6 cellular contexts compared by ENCODE assay signal in the genomic region with DNA sequence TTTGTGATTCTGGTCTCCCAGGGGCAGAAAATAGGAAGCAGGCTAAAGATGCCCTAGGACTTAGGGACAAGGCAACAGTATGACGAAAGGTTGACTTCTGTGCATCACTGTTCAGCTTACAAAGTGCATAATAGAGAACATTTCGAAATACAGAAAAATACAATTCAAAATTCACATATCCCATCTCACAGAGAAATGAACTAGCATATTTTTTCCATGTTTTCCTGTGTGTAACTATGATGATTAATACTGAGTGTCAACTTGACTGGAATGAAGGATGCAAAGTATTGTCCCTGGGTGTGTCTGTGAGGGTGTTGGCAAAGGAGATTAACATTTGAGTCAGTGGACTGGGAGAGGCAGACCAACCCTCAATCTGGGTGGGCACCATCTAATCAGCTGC.
DNase-seq lines count a peak whose midpoint lies in the region; ATAC-seq and TF ChIP-seq lines count a peak whose summit lies in the region.
"Not testable (repeated sequence)": the region's sequence is repeated elsewhere in the genome, so short reads cannot be mapped to it uniquely, and the experiment has no call there.

No MANE protein-coding gene starts in this region.

- not testable (repeated sequence) for H3K23ac ChIP-seq in neuronal stem cell (ENCODE audit: low read depth, low read length, poor library complexity)

- not testable (repeated sequence) for H3K4me2 ChIP-seq in GM23248 (ENCODE audit: unreplicated experiment); neuronal stem cell (ENCODE audit: insufficient read depth, low read length, poor library complexity, severe bottlenecking)
- peak overlapping the region; percentile 54 for H3K4me2 ChIP-seq in PC-3 (ENCODE audit: low read length)

- not testable (repeated sequence) for TF ChIP-seq CTCF in PC-3 (conservative IDR thresholded peaks at IDR 0.05; ENCODE audit: low read depth, low read length); MCF 10A (IDR thresholded peaks at IDR 0.05; ENCODE audit: unreplicated experiment); fibroblast of pulmonary artery (IDR thresholded peaks at IDR 0.05; ENCODE audit: low read length, missing control alignments)

- not testable (repeated sequence) for H2BK120ac ChIP-seq in neuronal stem cell (ENCODE audit: low read depth, low read length)

- not testable (repeated sequence) for H3K27ac ChIP-seq in GM23248; neuronal stem cell (replicated peaks; ENCODE audit: low read length)
- H3K27ac ChIP-seq in PC-3 (ENCODE audit: low read length) (peak overlapping the region; percentile 85), epithelial cell of prostate (peak overlapping the region; percentile 74)

- H3K9ac ChIP-seq in GM23248; neuronal stem cell (ENCODE audit: low read depth, low read length, poor library complexity): not testable (repeated sequence)
- peak overlapping the region; percentile 13 for H3K9ac ChIP-seq in PC-3 (ENCODE audit: low read length)

- not testable (repeated sequence) for H3K4me3 ChIP-seq in GM23248; PC-3 (ENCODE audit: low read length); fibroblast of pulmonary artery (replicated peaks; ENCODE audit: low read depth, low read length); neuronal stem cell (ENCODE audit: low read length in 2 of 2)

- not testable (repeated sequence) for H3K9me3 Mint-ChIP-seq in MCF 10A (ENCODE audit: unreplicated experiment)

- not testable (repeated sequence) for H3K18ac ChIP-seq in neuronal stem cell (ENCODE audit: low read length)

- CTCF ChIA-PET in PC-3 (lab: Charles Lee): not testable (repeated sequence)
- CTCF ChIA-PET in MCF 10A (lab: Yijun Ruan, JAX): interaction anchor here (2.9 kb wide), 1 partner anchor 32 kb away, joined by 6 read pairs; no protein-coding TSS in a partner anchor

- H3F3A ChIP-seq in GM23248 (ENCODE audit: insufficient read depth); PC-3 (ENCODE audit: low read length, unreplicated experiment): not testable (repeated sequence)

- H3K4me1 Mint-ChIP-seq in MCF 10A (ENCODE audit: insufficient read depth, unreplicated experiment): peaks cover 14% of the 10 kb centered on the region

- POLR2A ChIA-PET in PC-3 (lab: Charles Lee; ENCODE audit: unreplicated experiment); MCF 10A (lab: Yijun Ruan, JAX): not testable (repeated sequence)

- WGBS in GM23248 (ENCODE audit: low coverage in 1 of 2, low lambda C conversion rate in 2 of 2, missing lambda C conversion rate in 2 of 2), 2 experiments: 13 to 25% methylated on average over 2 of the region's 2 CpGs
- no CpG with 5 or more reads among the region's 2 CpGs for WGBS in neuronal stem cell (ENCODE audit: extremely low coverage in 2 of 2, insufficient read length in 2 of 2, insufficient replicate concordance in 1 of 2), 2 donors

- not testable (repeated sequence) for H3K4me1 ChIP-seq in GM23248 (ENCODE audit: insufficient read depth); neuronal stem cell (ENCODE audit: control insufficient read depth in 2 of 2, insufficient read depth in 1 of 2, low read depth in 1 of 2, low read length in 2 of 2)
- peaks cover 33% of the 10 kb centered on the region for H3K4me1 ChIP-seq in PC-3 (ENCODE audit: insufficient read depth, low read length)

- H2BK15ac ChIP-seq in neuronal stem cell (ENCODE audit: low read length): not testable (repeated sequence)

- H3K36me3 Mint-ChIP-seq in MCF 10A (ENCODE audit: insufficient read depth, unreplicated experiment): not testable (repeated sequence)

- H3K9me3 ChIP-seq in GM23248 (ENCODE audit: low read depth); PC-3 (ENCODE audit: low read length); neuronal stem cell (replicated peaks in 1 of 2; ENCODE audit: control insufficient read depth in 2 of 2, insufficient read depth in 1 of 2, low read depth in 1 of 2, low read length in 2 of 2): not testable (repeated sequence)

- peak overlapping the region; percentile 53 for H3K27ac Mint-ChIP-seq in MCF 10A (ENCODE audit: low read depth, unreplicated experiment)

- not testable (repeated sequence) for H2BK12ac ChIP-seq in neuronal stem cell (ENCODE audit: low read length)

- in situ Hi-C loops in GM23248 (cut with MboI): not testable (repeated sequence)

- peak; percentile 43 for DNase-seq in GM23248
- peak; percentile 73 for DNase-seq in PC-3
- DNase-seq in MCF 10A (ENCODE audit: unreplicated experiment): peak; percentile 6
- DNase-seq in epithelial cell of prostate (ENCODE audit: low read depth, low spot score); neuronal stem cell (ENCODE audit: low spot score): not testable (repeated sequence)
- DNase-seq in fibroblast of pulmonary artery (ENCODE audit: low read depth): peak; percentile 12

- not testable (repeated sequence) for H2AFZ ChIP-seq in GM23248; neuronal stem cell (ENCODE audit: low read length)
- H2AFZ ChIP-seq in PC-3 (ENCODE audit: low read length): peak overlapping the region; percentile 44

- H3K9me2 ChIP-seq in GM23248 (ENCODE audit: insufficient read depth); PC-3 (replicated peaks; ENCODE audit: low read length): not testable (repeated sequence)

- not testable (repeated sequence) for H2AK5ac ChIP-seq in neuronal stem cell (ENCODE audit: low read depth, low read length)

- H3K27me3 ChIP-seq in GM23248 (replicated peaks; ENCODE audit: insufficient read depth); PC-3 (ENCODE audit: low read length); neuronal stem cell (ENCODE audit: control insufficient read depth in 3 of 3, insufficient read depth in 3 of 3, low read depth in 1 of 3, low read length in 3 of 3): not testable (repeated sequence)

- peak overlapping the region; percentile 85 for H3K4ac ChIP-seq in neuronal stem cell (ENCODE audit: low read length)

- H3K79me2 ChIP-seq in GM23248 (ENCODE audit: insufficient read depth); PC-3 (ENCODE audit: low read length): not testable (repeated sequence)

- not testable (repeated sequence) for H3K14ac ChIP-seq in neuronal stem cell (ENCODE audit: low read length)

- not testable (repeated sequence) for BruUV-seq in PC-3 (replicated peaks; lab: Mats Ljungman, UMichigan); MCF 10A (replicated peaks; lab: Mats Ljungman, UMichigan)

- H3K27me3 Mint-ChIP-seq in MCF 10A (ENCODE audit: insufficient read depth, unreplicated experiment): not testable (repeated sequence)

- not testable (repeated sequence) for H3K79me1 ChIP-seq in neuronal stem cell (ENCODE audit: low read depth, low read length)

- H3K4me3 Mint-ChIP-seq in MCF 10A (ENCODE audit: unreplicated experiment): not testable (repeated sequence)

- H4K91ac ChIP-seq in neuronal stem cell (ENCODE audit: low read depth, low read length, poor library complexity): not testable (repeated sequence)

- H2BK5ac ChIP-seq in neuronal stem cell (ENCODE audit: low read length): not testable (repeated sequence)

- not testable (repeated sequence) for H3K36me3 ChIP-seq in GM23248 (ENCODE audit: low read depth); PC-3 (ENCODE audit: low read depth, low read length); neuronal stem cell (replicated peaks in 1 of 2; ENCODE audit: control insufficient read depth in 2 of 2, insufficient read depth in 2 of 2, low read length in 2 of 2)

- H4K20me1 ChIP-seq in GM23248 (ENCODE audit: insufficient read depth); PC-3 (ENCODE audit: low read length): not testable (repeated sequence)

- ATAC-seq in PC-3: peak; percentile 84

- H4K8ac ChIP-seq in neuronal stem cell (ENCODE audit: low read depth, low read length): not testable (repeated sequence)

- intact Hi-C loops in PC-3 (cut with micrococcal nuclease); MCF 10A (cut with micrococcal nuclease): not testable (repeated sequence)
